Comparison of ENCODE assay signal across 2 cellular contexts in genomic region chr19:47794526-47794925, GRCh38.
A peak's percentile ranks its signal among the peaks of the same experiment; 100 is the strongest.
TF ChIP-seq lines count a peak whose summit lies in the region.

No MANE protein-coding gene starts in this region.

TF ChIP-seq in HCT116, 20 proteins besides CTCF, POLR2A, EP300 and RAD21 (continued from another document):
- TF ChIP-seq ZBTB33 (IDR thresholded peaks at IDR 0.05; ENCODE audit: extremely low read depth, insufficient replicate concordance, low read length) (no peak), MAX (IDR thresholded peaks at IDR 0.05) (no peak), SRF (IDR thresholded peaks at IDR 0.05; ENCODE audit: low read depth) (no peak), REST (IDR thresholded peaks at IDR 0.05; ENCODE audit: low read depth) (no peak), CEBPB (IDR thresholded peaks at IDR 0.05; ENCODE audit: low read depth) (no peak), FOSL1 (IDR thresholded peaks at IDR 0.05; ENCODE audit: low read depth) (no peak), ZNF274 (IDR thresholded peaks at IDR 0.05; ENCODE audit: low read depth, low read length) (no peak), SIN3A (IDR thresholded peaks at IDR 0.05; ENCODE audit: low read depth) (no peak), EZH2phosphoT487 (IDR thresholded peaks at IDR 0.05; ENCODE audit: borderline replicate concordance) (no peak), ZFX (IDR thresholded peaks at IDR 0.05) (no peak), ATF3 (IDR thresholded peaks at IDR 0.05) (no peak), CBX3 (IDR thresholded peaks at IDR 0.05; ENCODE audit: low read depth) (no peak), SP1 (IDR thresholded peaks at IDR 0.05; ENCODE audit: low read depth) (no peak), TCF7L2 (IDR thresholded peaks at IDR 0.05; ENCODE audit: borderline replicate concordance, extremely low read depth, insufficient read depth, insufficient read length) (no peak), JUND (IDR thresholded peaks at IDR 0.05) (no peak), YY1 (IDR thresholded peaks at IDR 0.05; ENCODE audit: extremely low read depth, insufficient replicate concordance, low read depth, low read length) (no peak), ELF1 (IDR thresholded peaks at IDR 0.05; ENCODE audit: borderline replicate concordance, low read depth) (no peak)

TF ChIP-seq in WTC11, 78 proteins besides CTCF, POLR2A, EP300 and RAD21:
- TF ChIP-seq ZSCAN18 (CRISPR knock-in tag; IDR thresholded peaks at IDR 0.05) (peak; percentile 57; the same call in 1 of the 2 replicates), ZMAT4 (CRISPR knock-in tag; IDR thresholded peaks at IDR 0.05) (no peak), ZNF317 (CRISPR knock-in tag; IDR thresholded peaks at IDR 0.05; ENCODE audit: borderline replicate concordance, low read depth) (no peak), ZNF121 (CRISPR knock-in tag; IDR thresholded peaks at IDR 0.05) (peak; percentile 76; the same call in 1 of the 2 replicates), FOXP1 (CRISPR knock-in tag; IDR thresholded peaks at IDR 0.05; ENCODE audit: borderline replicate concordance) (no peak)
